Comparison of ENCODE assay signal across 6 cellular contexts in genomic region chr5:127108624-127109260, GRCh38. TPM values are rescaled to one million over a fixed set of nuclear protein-coding genes. Genes with fewer than 3 reads are reported as not detected.
DNase-seq lines count a peak whose midpoint lies in the region; ATAC-seq, FAIRE-seq and TF ChIP-seq lines count a peak whose summit lies in the region.
"Not testable (repeated sequence)": the region's sequence is repeated elsewhere in the genome, so short reads cannot be mapped to it uniquely, and the experiment has no call there.

No MANE protein-coding gene starts in this region.

- 22% methylated on average over 9 of the region's 9 CpGs for WGBS in HepG2 (ENCODE audit: low lambda C conversion rate)

- POLR2A ChIA-PET in HEK293 (lab: Yijun Ruan, JAX); PC-9 (lab: Charles Lee; ENCODE audit: unreplicated experiment): not testable (repeated sequence)
- POLR2A ChIA-PET in HepG2 (lab: Yijun Ruan, JAX): interaction anchor here (1.1 kb wide), 1 partner anchor 36 kb away, joined by 3 read pairs; the partner anchor contains the start of gene C5orf63

- DNase-seq in NCI-H2171 treated with DMSO at 0.1 percent for 48 hours (lab: John Stamatoyannopoulos, UW) (peak; percentile 73), PC-9 (peak in 1 of 2 experiments; percentile 5), SHP77 treated with DMSO at 0.1 percent for 48 hours (lab: John Stamatoyannopoulos, UW) (peak; percentile 26), bronchial epithelial cell (ENCODE audit: low read depth) (peak; percentile 57)
- not testable (repeated sequence) for DNase-seq in HepG2 (ENCODE audit: low spot score)

- H3K4me2 ChIP-seq in PC-9: peak overlapping the region; percentile 60
- H3K4me2 ChIP-seq in HepG2 (ENCODE audit: low read depth, low read length): peak overlapping the region; percentile 65

- H3K79me2 ChIP-seq in PC-9 (ENCODE audit: low read depth); HepG2 (ENCODE audit: insufficient read depth, low read length): not testable (repeated sequence)

- not testable (repeated sequence) for H2AFZ ChIP-seq in PC-9; HepG2 (ENCODE audit: low read length)

- ATAC-seq in HepG2: not testable (repeated sequence)

- FAIRE-seq in bronchial epithelial cell (lab: Jason Lieb, UNC); HepG2 (lab: Jason Lieb, UNC): not testable (repeated sequence)

- H4K20me1 ChIP-seq in PC-9 (ENCODE audit: insufficient read depth); HepG2 (ENCODE audit: insufficient read depth, low read length): not testable (repeated sequence)

- H3K4me3 ChIP-seq in HEK293 (ENCODE audit: low read depth, low read length); bronchial epithelial cell (ENCODE audit: low read depth, low read length): not testable (repeated sequence)
- peak overlapping the region; percentile 19; the same call in 1 of the 2 replicates for H3K4me3 ChIP-seq in PC-9
- H3K4me3 ChIP-seq in HepG2 (replicated peaks in 1 of 3; ENCODE audit: insufficient read depth in 1 of 3, low read depth in 2 of 3, low read length in 3 of 3): peak overlapping the region in 2 of 3 experiments; percentile 20 to 48; a peak in 2 of 6 replicates

- H3K27ac ChIP-seq in HEK293 (ENCODE audit: extremely low read depth, low read depth, low read length); PC-9; HepG2 (ENCODE audit: extremely low read length, insufficient read depth, low read length): not testable (repeated sequence)

- not testable (repeated sequence) for BruUV-seq in PC-9 (replicated peaks; lab: Mats Ljungman, UMichigan); HepG2 (replicated peaks; lab: Mats Ljungman, UMichigan)

- TF ChIP-seq EP300 in HepG2 (IDR thresholded peaks at IDR 0.05; ENCODE audit: low read depth in 2 of 2, low read length in 2 of 2); HepG2 (CRISPR knock-in tag; IDR thresholded peaks at IDR 0.05; ENCODE audit: borderline replicate concordance): not testable (repeated sequence)

- not testable (repeated sequence) for H3F3A ChIP-seq in PC-9 (ENCODE audit: insufficient read depth, low read depth)

- not testable (repeated sequence) for H3K27me3 ChIP-seq in PC-9 (ENCODE audit: insufficient read depth, low read depth); bronchial epithelial cell (ENCODE audit: control insufficient read depth, insufficient read depth, low read length); HepG2 (ENCODE audit: control insufficient read depth in 1 of 2, insufficient read depth in 2 of 2, low read length in 2 of 2)

- intact Hi-C loops in PC-9 (cut with micrococcal nuclease; ENCODE audit: unreplicated experiment); HepG2 (cut with micrococcal nuclease; ENCODE audit: unreplicated experiment): not testable (repeated sequence)

- TF ChIP-seq RAD21 in HepG2 (CRISPR knock-in tag; IDR thresholded peaks at IDR 0.05): not testable (repeated sequence)

- not testable (repeated sequence) for H3K9ac ChIP-seq in HepG2 (ENCODE audit: insufficient read depth, low read depth, low read length)

- H3K9me2 ChIP-seq in PC-9 (ENCODE audit: insufficient read depth): not testable (repeated sequence)

- H3K9me3 ChIP-seq in HEK293 (ENCODE audit: control insufficient read depth, insufficient read depth, low read depth, low read length); PC-9 (ENCODE audit: insufficient read depth, low read depth); HepG2 (ENCODE audit: low read length): not testable (repeated sequence)

- CTCF ChIA-PET in HEK293 (lab: Yijun Ruan, JAX); PC-9 (lab: Charles Lee); HepG2 (lab: Yijun Ruan, JAX; ENCODE audit: low intra/inter-chr PET ratio, low total read pairs): not testable (repeated sequence)

- not testable (repeated sequence) for H3K36me3 ChIP-seq in HEK293 (ENCODE audit: control insufficient read depth in 2 of 2, insufficient read depth in 1 of 2, low read length in 2 of 2); PC-9 (ENCODE audit: low read depth); bronchial epithelial cell (ENCODE audit: control insufficient read depth, insufficient read depth, low read length); HepG2 (replicated peaks in 1 of 2; ENCODE audit: control insufficient read depth in 1 of 2, insufficient read depth in 2 of 2, low read length in 2 of 2)

- not testable (repeated sequence) for H3K4me1 ChIP-seq in HEK293 (ENCODE audit: control insufficient read depth, insufficient read depth, low read length); PC-9 (replicated peaks; ENCODE audit: insufficient read depth); HepG2 (ENCODE audit: insufficient read depth, low read length)

- not testable (repeated sequence) for TF ChIP-seq CTCF in HEK293 (tag by site-specific recombination; IDR thresholded peaks at IDR 0.05); PC-9 (conservative IDR thresholded peaks at IDR 0.05); bronchial epithelial cell (IDR thresholded peaks at IDR 0.05; ENCODE audit: insufficient read depth, low read length, severe bottlenecking); HepG2 (CRISPR knock-in tag; IDR thresholded peaks at IDR 0.05)

- in situ Hi-C loops in HepG2 (cut with HindIII; ENCODE audit: extremely low pct_ligation_motif_present, low pct_unique_long_range_greater_than_20kb): not testable (repeated sequence)

- not testable (repeated sequence) for TF ChIP-seq POLR2A in HepG2 (IDR thresholded peaks at IDR 0.05; ENCODE audit: insufficient read depth in 1 of 2, low read depth in 2 of 2, low read length in 2 of 2)

TF ChIP-seq in HEK293, 187 proteins besides CTCF, POLR2A, EP300 and RAD21:
- peak; percentile 27; the same call in 1 of the 2 replicates for TF ChIP-seq KLF1 (tag by site-specific recombination; IDR thresholded peaks at IDR 0.05)

TF ChIP-seq in HepG2, 621 proteins besides CTCF, POLR2A, EP300 and RAD21 (continues in another document):
- TF ChIP-seq SALL1 (CRISPR knock-in tag; IDR thresholded peaks at IDR 0.05) (peak; percentile 15; the same call in 1 of the 2 replicates), PATZ1 (CRISPR knock-in tag; IDR thresholded peaks at IDR 0.05) (0 out of 2 replicates have a peak, but pooled peaks have one; percentile 18), RARA (CRISPR knock-in tag; IDR thresholded peaks at IDR 0.05) (peak; percentile 64), YY1 (IDR thresholded peaks at IDR 0.05; ENCODE audit: insufficient read depth, insufficient replicate concordance, low read depth, low read length) (peak; percentile 32), NR2F6 (CRISPR knock-in tag; IDR thresholded peaks at IDR 0.05) (0 out of 2 replicates have a peak, but pooled peaks have one; percentile 24)
- TF ChIP-seq NR2F6 (IDR thresholded peaks at IDR 0.05): not testable (repeated sequence)

RNA-seq across cellular contexts. Expression of gene C5orf63, which starts 35.4 kb away (rescaled TPM):
- total RNA-seq in PC-9 (2021) (9.8 and 9.9 TPM in 2 replicates), bronchial epithelial cell (4.5 and 5.9 TPM in 2 replicates), HepG2 (2016; rRNA removed; fragmentation: Illumina TruSeq; extraction: Trizol) (8.8 and 9.1 TPM in 2 replicates)
- total RNA-seq in HepG2 (2016; cell fraction: cytosol; rRNA removed; fragmentation: Illumina TruSeq; extraction: Trizol; ENCODE audit: low read depth): 1.5 and 2.9 TPM in 2 replicates
- total RNA-seq in HepG2 (2016; cell fraction: insoluble cytoplasmic fraction; rRNA removed; fragmentation: Illumina TruSeq; extraction: Trizol): 10.5 and 11.2 TPM in 2 replicates
- total RNA-seq in HepG2 (2016; cell fraction: membrane; rRNA removed; fragmentation: Illumina TruSeq; extraction: Trizol): 3.2 and 3.3 TPM in 2 replicates
- total RNA-seq in HepG2 (2016; cell fraction: nucleus; rRNA removed; fragmentation: Illumina TruSeq; extraction: Trizol): 13.7 and 20.9 TPM in 2 replicates
- 7.5 and 7.9 TPM in 2 replicates for polyA plus RNA-seq in HepG2 (2011; rRNA removed)
- polyA plus RNA-seq in HepG2 (2011; cell fraction: cytosol; rRNA removed): 2.6 and 4.3 TPM in 2 replicates
- polyA plus RNA-seq in HepG2 (2011; cell fraction: nucleus; rRNA removed): 11.9 and 18.3 TPM in 2 replicates
- polyA plus RNA-seq in HepG2 (2012): 7.6 and 7.9 TPM in 2 replicates
- 3.0 and 3.2 TPM in 2 replicates for polyA plus RNA-seq in HepG2 (2016; cell fraction: cytosol; fragmentation: Illumina TruSeq; extraction: Trizol; ENCODE audit: low read depth)
- polyA plus RNA-seq in HepG2 (2016; cell fraction: insoluble cytoplasmic fraction; fragmentation: Illumina TruSeq; extraction: Trizol; ENCODE audit: low read depth): 7.0 and 12.1 TPM in 2 replicates
- 2.3 and 2.4 TPM in 2 replicates for polyA plus RNA-seq in HepG2 (2016; cell fraction: membrane; fragmentation: Illumina TruSeq; extraction: Trizol; ENCODE audit: low read depth)
- polyA plus RNA-seq in HepG2 (2016; cell fraction: nucleus; fragmentation: Illumina TruSeq; extraction: Trizol; ENCODE audit: insufficient read depth, low read depth): 14.0 TPM in 2 replicates
- polyA minus RNA-seq in HepG2 (2011; rRNA and poly(A)+ RNA removed; ENCODE audit: low replicate concordance): 8.7 TPM in 1 of 2 replicates, not detected in the other
- polyA minus RNA-seq in HepG2 (2011; cell fraction: cytosol; rRNA and poly(A)+ RNA removed): 1.4 and 2.1 TPM in 2 replicates
- 25.5 and 36.3 TPM in 2 replicates for polyA minus RNA-seq in HepG2 (2011; cell fraction: nucleus; rRNA and poly(A)+ RNA removed)
